8 cellular contexts compared by ENCODE assay signal in the genomic region with DNA sequence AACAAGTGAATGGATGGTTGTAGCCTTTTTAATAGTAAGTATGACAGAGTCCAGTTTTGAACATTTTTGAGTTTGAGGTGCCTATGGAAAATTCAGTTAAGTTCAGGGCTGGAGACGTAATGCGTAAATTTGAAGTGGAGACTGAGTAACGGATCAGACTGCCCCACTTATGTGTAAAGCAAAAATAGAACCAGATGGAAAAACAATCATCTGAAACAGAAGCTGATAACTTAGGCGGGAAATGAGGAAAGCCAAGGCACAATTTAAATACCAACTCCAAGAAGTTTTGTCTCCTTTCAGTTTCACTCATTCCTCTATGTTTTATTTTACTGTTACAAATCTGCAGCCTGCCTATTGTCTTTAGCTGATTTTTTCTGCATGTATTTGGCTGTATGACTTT. TPM values are rescaled to one million over a fixed set of nuclear protein-coding genes. Genes with fewer than 3 reads are reported as not detected.
DNase-seq lines count a peak whose midpoint lies in the region; ATAC-seq and TF ChIP-seq lines count a peak whose summit lies in the region.

No MANE protein-coding gene starts in this region.

- H3K27me3 ChIP-seq in DOHH2 (ENCODE audit: control insufficient read depth, low read length) (no peaks in the 10 kb centered on the region), psoas muscle (ENCODE audit: insufficient read depth in 3 of 3, low read length in 2 of 3) (no peaks in the 10 kb centered on the region)

- H3K9ac ChIP-seq in SK-N-MC (ENCODE audit: insufficient read length) = peak overlapping the region; percentile 74

- H3F3A ChIP-seq in DOHH2 (ENCODE audit: control insufficient read depth, insufficient read depth) = no peaks in the 10 kb centered on the region

- H3K79me2 ChIP-seq in DOHH2 (ENCODE audit: control insufficient read depth, low read length) = peaks cover 43% of the 10 kb centered on the region

- no peak overlapping the region for H3K27ac ChIP-seq in DOHH2 (ENCODE audit: low read depth, low read length)
- no peak overlapping the region for H3K27ac ChIP-seq in SK-N-MC
- peak overlapping the region; percentile 87 for H3K27ac ChIP-seq in psoas muscle

- peak overlapping the region; percentile 82 for H3K4me3 ChIP-seq in DOHH2 (ENCODE audit: low read length)
- peak overlapping the region; percentile 93 for H3K4me3 ChIP-seq in SK-N-MC
- H3K4me3 ChIP-seq in psoas muscle = peak overlapping the region; percentile 90

- H3K9me2 ChIP-seq in DOHH2 (replicated peaks; ENCODE audit: control insufficient read depth, low read length) = no peaks in the 10 kb centered on the region

- 4 to 9% (median 5%) methylated on average over 4 of the region's 4 CpGs for whole genome bisulfite sequencing in psoas muscle, 3 donors

- no peaks in the 10 kb centered on the region for H4K20me1 ChIP-seq in DOHH2 (ENCODE audit: control insufficient read depth, insufficient read depth, low read depth, low read length)

- H3K36me3 ChIP-seq in DOHH2 (ENCODE audit: control insufficient read depth, low read length) = peaks cover 6% of the 10 kb centered on the region
- H3K36me3 ChIP-seq in SK-N-MC (ENCODE audit: insufficient read depth, low read length) = peaks cover 6% of the 10 kb centered on the region; the same call in 1 of the 2 replicates
- H3K36me3 ChIP-seq in psoas muscle (ENCODE audit: insufficient read depth in 1 of 2, low read depth in 1 of 2) = peaks cover 0 to 20% of the 10 kb centered on the region in 2 donors

- intact Hi-C loops in psoas muscle (cut with DNase I) = loop anchor here (5.0 kb wide), 3 partner anchors 35 to 200 kb away; a partner anchor contains a TSS
- intact Hi-C loops in head of caudate nucleus (cut with DNase I) = loop anchor here (5.0 kb wide), 1 partner anchor 190 kb away; no protein-coding TSS in a partner anchor

- H3K9me3 ChIP-seq in DOHH2 (ENCODE audit: control insufficient read depth, insufficient read depth, low read length) = no peaks in the 10 kb centered on the region
- H3K9me3 ChIP-seq in SK-N-MC (ENCODE audit: low read depth, low read length) = no peaks in the 10 kb centered on the region
- no peaks in the 10 kb centered on the region for H3K9me3 ChIP-seq in psoas muscle

- H3K4me1 ChIP-seq in DOHH2 (ENCODE audit: control insufficient read depth, low read length) (peaks cover 34% of the 10 kb centered on the region), psoas muscle (peaks cover 32% of the 10 kb centered on the region)

- ATAC-seq in psoas muscle = peak in 1 of 4 donors; percentile 28
- ATAC-seq in GM18502 (IDR thresholded peaks at IDR 0.05; ENCODE audit: poor library complexity, unreplicated experiment) = no peak
- ATAC-seq in GM19397 (IDR thresholded peaks at IDR 0.05; ENCODE audit: unreplicated experiment) = no peak

- peak overlapping the region; percentile 95 for H3K4me2 ChIP-seq in DOHH2 (ENCODE audit: low read length)

- TF ChIP-seq CTCF in DOHH2 (IDR thresholded peaks at IDR 0.05; ENCODE audit: low read depth, low read length, poor library complexity, severe bottlenecking) (no peak), psoas muscle (IDR thresholded peaks at IDR 0.05) (no peak)

- DNase-seq in SK-N-MC (ENCODE audit: low read depth, low spot score) = no peak
- peak; percentile 70 for DNase-seq in fibroblast of peridontal ligament (ENCODE audit: extremely low read depth)
- no peak for DNase-seq in psoas muscle
- DNase-seq in head of caudate nucleus = no peak
- no peak for DNase-seq in effector CD4-positive, alpha-beta T cell

RNA-seq across cellular contexts. Expression of a gene that starts 1.2 kb away (rescaled TPM):
- 10 to 100 TPM; 51.4 to 83.8 (median 78.6) TPM for total RNA-seq in psoas muscle
- polyA plus RNA-seq in psoas muscle = 10 to 100 TPM; 12.2 to 53.8 (median 38.1) TPM

RNA-seq across cellular contexts. Expression of a gene that starts 14.2 kb away (rescaled TPM):
- total RNA-seq in psoas muscle = 1 to 10 TPM in 3 of 4 donors, under 1 TPM in 1; 0.74 to 2.5 (median 1.3) TPM
- polyA plus RNA-seq in psoas muscle = under 1 TPM; 0.14 to 0.88 (median 0.14) TPM

RNA-seq across cellular contexts. Expression of a gene that starts 16.7 kb away (rescaled TPM):
- 1 to 10 TPM in 3 of 4 donors, under 1 TPM in 1; 0.95 to 1.2 (median 1.2) TPM for total RNA-seq in psoas muscle
- 1 to 10 TPM in 1 of 3 donors, under 1 TPM in 2; 0.09 to 1.3 (median 0.89) TPM for polyA plus RNA-seq in psoas muscle
